In the genomic region with DNA sequence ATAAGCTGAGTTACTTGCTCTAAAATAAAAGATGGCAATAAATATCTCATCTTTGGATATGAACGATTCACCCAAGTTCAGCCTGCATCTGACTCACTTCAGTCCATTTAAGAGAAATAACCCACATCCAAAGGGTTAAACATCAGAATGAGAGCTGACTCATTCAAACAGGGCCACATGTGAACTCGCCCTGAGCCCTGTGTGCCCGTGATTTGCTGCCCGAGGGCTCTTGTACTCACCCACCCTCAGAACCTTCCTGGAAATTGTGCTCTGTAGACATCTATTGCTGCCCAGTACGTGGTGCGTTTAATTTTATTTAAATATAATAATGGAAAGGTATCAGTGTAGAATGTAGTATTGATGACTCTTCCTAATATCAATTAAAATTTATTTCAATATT, we compare ENCODE assay signal across 8 cellular contexts.
DNase-seq lines count a peak whose midpoint lies in the region; ATAC-seq and TF ChIP-seq lines count a peak whose summit lies in the region.

No MANE protein-coding gene starts in this region.

- H3K9me3 Mint-ChIP-seq in CD4-positive, alpha-beta T cell = no peaks in the 10 kb centered on the region
- H3K9me3 Mint-ChIP-seq in endodermal cell = no peaks in the 10 kb centered on the region

- H3K4me3 ChIP-seq in muscle layer of duodenum (ENCODE audit: low read depth in 1 of 2, low read length in 2 of 2) = peak overlapping the region in 1 of 2 donors; percentile 14
- no peak overlapping the region for H3K4me3 ChIP-seq in colonic mucosa
- H3K4me3 ChIP-seq in endodermal cell (ENCODE audit: low read length) = no peak overlapping the region

- TF ChIP-seq CTCF in CD4-positive, alpha-beta T cell (IDR thresholded peaks at IDR 0.05) = no peak
- TF ChIP-seq CTCF in colonic mucosa (IDR thresholded peaks at IDR 0.05) = no peak
- no peak for TF ChIP-seq CTCF in endodermal cell (conservative IDR thresholded peaks at IDR 0.05)

- H3K9ac ChIP-seq in colonic mucosa (ENCODE audit: low read depth in 2 of 2, low read length in 2 of 2) (no peak overlapping the region), endodermal cell (ENCODE audit: extremely low read depth, low read length, poor library complexity, severe bottlenecking) (no peak overlapping the region)

- H3K27me3 Mint-ChIP-seq in CD4-positive, alpha-beta T cell = no peaks in the 10 kb centered on the region
- H3K27me3 Mint-ChIP-seq in endodermal cell (ENCODE audit: insufficient read depth) = no peaks in the 10 kb centered on the region

- WGBS in endodermal cell (ENCODE audit: insufficient coverage in 1 of 2, insufficient read length in 1 of 2), 2 experiments = 73 to 100% methylated on average over 1 to 4 of the region's 6 CpGs

- H3K27ac ChIP-seq in CD4-positive, alpha-beta T cell (ENCODE audit: low read depth, low read length) = no peak overlapping the region
- H3K27ac ChIP-seq in muscle layer of duodenum (ENCODE audit: low read length) (peak overlapping the region; percentile 10), colonic mucosa (no peak overlapping the region), endodermal cell (ENCODE audit: low read depth, low read length) (no peak overlapping the region)

- H3K4me3 Mint-ChIP-seq in CD4-positive, alpha-beta T cell = peak overlapping the region; percentile 5
- H3K4me3 Mint-ChIP-seq in endodermal cell = no peak overlapping the region

- POLR2A ChIA-PET in CD4-positive, alpha-beta T cell (lab: Charles Lee) = interaction anchor here (0.6 kb wide), 1 partner anchor 29 kb away, joined by 3 read pairs; no protein-coding TSS in a partner anchor

- peak overlapping the region; percentile 61 for H3K27ac Mint-ChIP-seq in CD4-positive, alpha-beta T cell
- H3K27ac Mint-ChIP-seq in endodermal cell = no peak overlapping the region

- peak; percentile 54 for ATAC-seq in CD4-positive, alpha-beta T cell (ENCODE audit: poor library complexity)
- no peak for ATAC-seq in GM21528 (IDR thresholded peaks at IDR 0.05; ENCODE audit: low FRiP score, unreplicated experiment)
- no peak for ATAC-seq in HG03196 (IDR thresholded peaks at IDR 0.05; ENCODE audit: unreplicated experiment)

- CTCF ChIA-PET in CD4-positive, alpha-beta T cell (lab: Charles Lee) = interaction anchor here (1.1 to 3.6 kb wide), 4 partner anchors 13 to 59 kb away, joined by 4 to 13 read pairs (median 8); no protein-coding TSS in a partner anchor

- DNase-seq in CD4-positive, alpha-beta T cell = no peak
- DNase-seq in NCI-H510A (lab: John Stamatoyannopoulos, UW) (peak; percentile 30), astrocyte of the hippocampus (ENCODE audit: low read depth, low spot score) (peak; percentile 71), colonic mucosa (no peak), endodermal cell (no peak)

- peaks cover 63% of the 10 kb centered on the region for H3K36me3 Mint-ChIP-seq in CD4-positive, alpha-beta T cell (ENCODE audit: low read depth)
- H3K36me3 Mint-ChIP-seq in endodermal cell (ENCODE audit: low read depth) = peaks cover 27% of the 10 kb centered on the region

- no peaks in the 10 kb centered on the region for H3K27me3 ChIP-seq in CD4-positive, alpha-beta T cell (ENCODE audit: control insufficient read depth, insufficient read depth, low read length)
- no peaks in the 10 kb centered on the region for H3K27me3 ChIP-seq in muscle layer of duodenum (ENCODE audit: low read depth, low read length)
- no peaks in the 10 kb centered on the region for H3K27me3 ChIP-seq in colonic mucosa
- no peaks in the 10 kb centered on the region for H3K27me3 ChIP-seq in endodermal cell (ENCODE audit: control insufficient read depth, insufficient read depth, low read length, poor library complexity, severe bottlenecking)

- H3K4me1 Mint-ChIP-seq in CD4-positive, alpha-beta T cell (ENCODE audit: low read depth) = peaks cover 69% of the 10 kb centered on the region
- H3K4me1 Mint-ChIP-seq in endodermal cell = peaks cover 32% of the 10 kb centered on the region

- H3K9me3 ChIP-seq in CD4-positive, alpha-beta T cell (ENCODE audit: control insufficient read depth, low read length) = no peaks in the 10 kb centered on the region
- H3K9me3 ChIP-seq in muscle layer of duodenum (ENCODE audit: control insufficient read depth in 1 of 2, low read length in 2 of 2) (no peaks in the 10 kb centered on the region), colonic mucosa (no peaks in the 10 kb centered on the region), endodermal cell (ENCODE audit: control insufficient read depth, low read length) (no peaks in the 10 kb centered on the region)

- H3K36me3 ChIP-seq in muscle layer of duodenum (ENCODE audit: control insufficient read depth in 1 of 2, insufficient read depth in 2 of 2, low read length in 2 of 2) = no peaks in the 10 kb centered on the region
- no peaks in the 10 kb centered on the region for H3K36me3 ChIP-seq in colonic mucosa
- H3K36me3 ChIP-seq in endodermal cell (ENCODE audit: control insufficient read depth, insufficient read depth, low read length) = peaks cover 59% of the 10 kb centered on the region

- peaks cover 0 to 46% of the 10 kb centered on the region in 2 donors for H3K4me1 ChIP-seq in muscle layer of duodenum (ENCODE audit: control insufficient read depth in 1 of 2, insufficient read depth in 2 of 2, low read length in 2 of 2)
- peaks cover 27% of the 10 kb centered on the region for H3K4me1 ChIP-seq in colonic mucosa
- H3K4me1 ChIP-seq in endodermal cell (ENCODE audit: control insufficient read depth, insufficient read depth, low read length) = peaks cover 25% of the 10 kb centered on the region

- intact Hi-C loops in CD4-positive, alpha-beta T cell (cut with DNase I, micrococcal nuclease) = no loop called here
- intact Hi-C loops in colonic mucosa (cut with DNase I) = no loop called here

Comparison
In these comparisons a context has a peak if more than half of its experiments do, and no peak if none do; other contexts are left out.
1. DNase-seq: peak in NCI-H510A (single experiment) and astrocyte of the hippocampus (single experiment); none in CD4-positive, alpha-beta T cell (0 of 10), colonic mucosa (single experiment) and endodermal cell (single experiment).